ENCODE assay signal across 22 cellular contexts in genomic region chr1:201989354-201990128, GRCh38. TPM values are rescaled to one million over a fixed set of nuclear protein-coding genes. Genes with fewer than 3 reads are reported as not detected.
"Had no signal": no experiment of that assay in that cellular context is flagged by ENCODE, and none has a peak within 500 bp of the region (broad histone marks: within the 10 kb centered on the region; RNA-seq: fewer than 3 reads in every experiment).

No MANE protein-coding gene starts in this region.

- H3K36me3 ChIP-seq: ovary had no signal

- H3K4me1 ChIP-seq: prostate gland had no signal

- H3K27me3 ChIP-seq: body of pancreas, esophagus squamous epithelium, gastroesophageal sphincter, neutrophil, ovary had no signal

- H3K9me3 ChIP-seq: body of pancreas, esophagus squamous epithelium, gastroesophageal sphincter, neutrophil, ovary, prostate gland had no signal

- H3K4me3 ChIP-seq: body of pancreas, esophagus squamous epithelium, gastroesophageal sphincter, ovary, prostate gland had no signal

- ATAC-seq: effector memory CD8-positive, alpha-beta T cell; gastroesophageal sphincter; natural killer cell; stimulated activated naive CD8-positive, alpha-beta T cell treated with anti-CD3 and anti-CD28 coated beads, Interleukin-15, Interleukin-2, amounts not matched to agents 100 U/mL and 50 U/mL, for 24 hours had no signal

- DNase-seq: activated CD4-positive, alpha-beta memory T cell treated with anti-CD3 and anti-CD28 coated beads, Interleukin-2, amount 10 ng/mL, durations not matched to agents 7 days and 5 days; activated CD4-positive, alpha-beta T cell treated with anti-CD3 and anti-CD28 coated beads, Interleukin-2, amount 10 ng/mL, durations not matched to agents 24 days and 14 days; activated gamma-delta T cell treated with Interleukin-2 at 50 U/mL for 16 hours; activated T-cell treated with anti-CD3 and anti-CD28 coated beads for 4 hours; anterior cingulate cortex; central memory CD4-positive, alpha-beta T cell; effector memory CD8-positive, alpha-beta T cell; esophagus squamous epithelium; hypothalamus; midbrain; natural killer cell; stimulated activated CD4-positive, alpha-beta T cell treated with anti-CD3 and anti-CD28 coated beads, Interleukin-12 subunit alpha, Interleukin-12 subunit beta, amount 100 ng/mL, for 4 hours; stimulated activated CD4-positive, alpha-beta T cell treated with anti-CD3 and anti-CD28 coated beads, Interleukin-4, amount 100 ng/mL, for 4 hours; stimulated activated naive CD8-positive, alpha-beta T cell treated with anti-CD3 and anti-CD28 coated beads, Interleukin-15, Interleukin-2, amounts not matched to agents 100 U/mL and 50 U/mL, for 24 hours; T1000 had no signal

- H3K27ac ChIP-seq: gastroesophageal sphincter, neutrophil, ovary, prostate gland had no signal

RNA-seq across cellular contexts. Expression of gene LMOD1, which starts 43.2 kb away (rescaled TPM):
- total RNA-seq: activated CD4-positive, alpha-beta memory T cell treated with anti-CD3 and anti-CD28 coated beads, Interleukin-2, amount 10 ng/mL, durations not matched to agents 7 days and 5 days; activated CD4-positive, alpha-beta T cell treated with anti-CD3 and anti-CD28 coated beads, Interleukin-2, amount 10 ng/mL, durations not matched to agents 24 days and 14 days; dermis microvascular lymphatic vessel endothelial cell; lung microvascular endothelial cell; natural killer cell had no signal
